ENCODE assay signal across 8 cellular contexts in genomic region chr3:126522363-126522788, GRCh38. TPM values are rescaled to one million over a fixed set of nuclear protein-coding genes. Genes with fewer than 3 reads are reported as not detected.
DNase-seq lines count a peak whose midpoint lies in the region; ATAC-seq, FAIRE-seq and TF ChIP-seq lines count a peak whose summit lies in the region.

No MANE protein-coding gene starts in this region.

- no peak overlapping the region for H3K4me3 Mint-ChIP-seq in T-cell

- no peaks in the 10 kb centered on the region for H3K4me1 Mint-ChIP-seq in T-cell

- H3K27me3 Mint-ChIP-seq in T-cell: peaks cover 12 to 24% of the 10 kb centered on the region in 2 donors

- peak in 3 of 4 experiments; percentile 24 to 41 (median 25) for ATAC-seq in T-cell (replicated peaks in 1 of 4)
- no peak for ATAC-seq in HG02678 (IDR thresholded peaks at IDR 0.05; ENCODE audit: unreplicated experiment)
- ATAC-seq in GM21515 (IDR thresholded peaks at IDR 0.05; ENCODE audit: unreplicated experiment): no peak

- H3K27ac Mint-ChIP-seq in T-cell: no peak overlapping the region

- no peaks in the 10 kb centered on the region for H3K36me3 Mint-ChIP-seq in T-cell

- H3K36me3 ChIP-seq in small intestine (ENCODE audit: control insufficient read depth in 2 of 2, insufficient read depth in 2 of 2, low read length in 2 of 2): no peaks in the 10 kb centered on the region

- no peak overlapping the region for H3K4me3 ChIP-seq in astrocyte of the spinal cord (ENCODE audit: low read depth, low read length)
- no peak overlapping the region for H3K4me3 ChIP-seq in small intestine (ENCODE audit: low read depth in 1 of 2, low read length in 2 of 2)

- in situ Hi-C loops in astrocyte of the spinal cord (cut with HindIII; ENCODE audit: low sequenced_read_pairs): no loop called here

- CTCF ChIA-PET in T-cell (lab: Charles Lee): interaction anchor here (0.5 to 1.1 kb wide), 11 partner anchors 28 to 1632 kb away, joined by 3 to 5 read pairs (median 3); no protein-coding TSS in a partner anchor

- H3K27me3 ChIP-seq in small intestine (ENCODE audit: control insufficient read depth in 2 of 2, insufficient read depth in 2 of 2, low read length in 2 of 2): peaks cover 0 to 6% of the 10 kb centered on the region in 2 donors

- DNase-seq in EL: peak; percentile 55
- DNase-seq in Kasumi-1 (lab: John Stamatoyannopoulos, UW): peak; percentile 46 to 48
- DNase-seq in T-cell: peak in 21 of 34 experiments; percentile 4 to 42 (median 27)
- DNase-seq in astrocyte of the spinal cord (ENCODE audit: low read depth, low spot score): peak; percentile 40
- DNase-seq in hippocampal formation (lab: John Stamatoyannopoulos, UW): peak; percentile 24 to 31
- DNase-seq in small intestine: peak; percentile 53

- POLR2A ChIA-PET in T-cell (lab: Charles Lee): no interaction called here

- FAIRE-seq in small intestine (lab: Jason Lieb, UNC): no peak

- no peak overlapping the region for H3K27ac ChIP-seq in small intestine (ENCODE audit: low read depth in 1 of 2, low read length in 1 of 2)

- H3K4me1 ChIP-seq in small intestine (ENCODE audit: control insufficient read depth in 2 of 2, insufficient read depth in 1 of 2, low read depth in 1 of 2, low read length in 1 of 2): no peaks in the 10 kb centered on the region

- 0 to 1% (median 0%) methylated on average over 6 of the region's 6 CpGs for WGBS in small intestine, 3 donors

- no peaks in the 10 kb centered on the region for H3K9me3 ChIP-seq in small intestine (ENCODE audit: control insufficient read depth, low read depth)

- TF ChIP-seq CTCF in astrocyte of the spinal cord (IDR thresholded peaks at IDR 0.05; ENCODE audit: low read depth, low read length): peak; percentile 90

- no peaks in the 10 kb centered on the region for H3K9me3 Mint-ChIP-seq in T-cell

RNA-seq across cellular contexts. Expression of gene CHST13, which starts 1.6 kb away (rescaled TPM):
- total RNA-seq in T-cell: under 1 TPM in 1 of 5 donors, not detected in 4; 0.20 TPM
- 1 to 10 TPM in 1 of 3 donors, under 1 TPM in 2; 0.21 to 1.9 (median 0.89) TPM for polyA plus RNA-seq in small intestine

RNA-seq across cellular contexts. Expression of gene UROC1, which starts 4.8 kb away (rescaled TPM):
- total RNA-seq in T-cell: under 1 TPM in 1 of 5 donors, not detected in 4; 0.09 TPM
- under 1 TPM in 1 of 3 donors, not detected in 2; 0.27 TPM for polyA plus RNA-seq in small intestine

RNA-seq across cellular contexts. Expression of gene C3orf22, which starts 36.4 kb away (rescaled TPM):
- total RNA-seq in T-cell: not detected
- polyA plus RNA-seq in small intestine: not detected

RNA-seq across cellular contexts. Expression of gene ZXDC, which starts 46.7 kb away (rescaled TPM):
- total RNA-seq in T-cell: 10 to 100 TPM; 57.6 to 68.7 (median 61.8) TPM
- polyA plus RNA-seq in small intestine: 10 to 100 TPM in 2 of 3 donors, 1 to 10 TPM in 1; 10.0 to 15.9 (median 10.8) TPM

Comparison
In these comparisons a context has a peak if more than half of its experiments do, and no peak if none do; other contexts are left out.
1. ATAC-seq: peak in T-cell (3 of 4); none in HG02678 (single experiment) and GM21515 (single experiment).
2. Peak in every context shown above with its lines, with median percentiles within 50 percentile points of each other: DNase-seq.